8 cellular contexts compared by ENCODE assay signal in the genomic region with DNA sequence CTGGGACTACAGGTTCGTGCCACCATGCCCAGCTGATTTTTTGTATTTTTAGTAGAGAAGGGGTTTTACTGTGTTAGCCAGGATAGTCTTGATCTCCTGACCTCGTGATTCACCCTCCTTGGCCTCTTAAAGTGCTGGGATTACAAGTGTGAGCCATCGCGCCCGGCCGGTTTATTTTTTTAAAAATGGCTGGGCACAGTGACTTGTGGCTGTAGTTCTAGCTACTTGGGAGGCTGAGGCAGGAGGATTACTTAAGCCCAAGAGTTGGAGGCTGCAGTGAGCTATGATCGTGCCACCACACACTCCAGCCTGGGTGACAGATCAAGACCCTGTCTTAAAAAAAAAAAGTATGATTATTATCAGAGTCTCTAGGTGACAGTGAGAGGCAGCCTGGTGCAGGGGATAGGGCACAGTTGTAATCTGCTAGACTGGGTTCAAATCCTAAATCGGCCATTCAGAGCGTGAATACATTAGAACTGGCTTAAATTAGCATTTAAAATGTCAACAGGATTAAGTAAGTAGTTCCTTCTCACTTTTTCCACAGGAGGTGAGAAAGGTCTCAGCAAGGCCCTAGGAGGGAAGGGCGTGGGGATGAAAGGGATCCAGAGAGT. TPM values are rescaled to one million over a fixed set of nuclear protein-coding genes. Genes with fewer than 3 reads are reported as not detected.
DNase-seq lines count a peak whose midpoint lies in the region; ATAC-seq, FAIRE-seq and TF ChIP-seq lines count a peak whose summit lies in the region.

No MANE protein-coding gene starts in this region.

- no peak overlapping the region; the same call in 1 of the 2 replicates for H3K27ac ChIP-seq in H1 (ENCODE audit: low read depth, low read length)
- H3K27ac ChIP-seq in pancreas: peak overlapping the region; percentile 72 to 94 (median 87)

- no peaks in the 10 kb centered on the region for H3K79me2 ChIP-seq in H1 (ENCODE audit: control insufficient read depth in 1 of 2, insufficient read depth in 2 of 2, low read length in 2 of 2)

- intact Hi-C loops in pancreas (cut with DNase I): no loop called here

- no peak for TF ChIP-seq CTCF in H1 (IDR thresholded peaks at IDR 0.05; ENCODE audit: control extremely low read depth in 1 of 3, insufficient read depth in 1 of 3, low read depth in 1 of 3, low read length in 3 of 3)
- no peak for TF ChIP-seq CTCF in pancreas (IDR thresholded peaks at IDR 0.05)

- no peak for ATAC-seq in pancreas

- POLR2A ChIA-PET in H1 (lab: Charles Lee; ENCODE audit: partially characterized antibody): no interaction called here
- POLR2A ChIA-PET in HEK293T (lab: Yijun Ruan, JAX): interaction anchor here (1.0 to 1.9 kb wide), 11 partner anchors 8 to 487 kb away, joined by 3 to 19 read pairs (median 5); no protein-coding TSS in a partner anchor

- H2AK5ac ChIP-seq in H1 (ENCODE audit: low read depth, low read length): no peak overlapping the region

- peak; percentile 34 for DNase-seq in MV-4-11 (lab: John Stamatoyannopoulos, UW)
- DNase-seq in H1 (ENCODE audit: low read depth in 1 of 2, low spot score in 2 of 2): no peak
- no peak for DNase-seq in pancreas
- DNase-seq in HEK293T (ENCODE audit: extremely low spot score): no peak
- no peak for DNase-seq in glomerular visceral epithelial cell (ENCODE audit: extremely low spot score)
- DNase-seq in DMS153 treated with DMSO at 0.1 percent for 48 hours (lab: John Stamatoyannopoulos, UW; ENCODE audit: unreplicated experiment): no peak
- no peak for DNase-seq in activated CD8-positive, alpha-beta memory T cell treated with anti-CD3 and anti-CD28 coated beads, Interleukin-2, amount 50 U/mL, for 4 hours

- 0 out of 2 replicates have a peak overlapping the region, but pooled peaks have one; percentile 63 for H4K8ac ChIP-seq in H1 (ENCODE audit: extremely low read depth, insufficient read depth, low read length)

- H4K20me1 ChIP-seq in H1 (replicated peaks in 1 of 2; ENCODE audit: control insufficient read depth in 1 of 2, insufficient read depth in 2 of 2, low read length in 2 of 2): no peaks in the 10 kb centered on the region

- FAIRE-seq in H1 (lab: Jason Lieb, UNC) (no peak), pancreas (lab: Jason Lieb, UNC) (no peak)

- peak overlapping the region; percentile 35 for H2BK120ac ChIP-seq in H1 (replicated peaks; ENCODE audit: low read depth, low read length)

- H2AFZ ChIP-seq in H1 (ENCODE audit: low read length): peak overlapping the region; percentile 90

- H3K4me1 ChIP-seq in H1 (replicated peaks in 1 of 4; ENCODE audit: control insufficient read depth in 3 of 4, insufficient read depth in 4 of 4, low read length in 3 of 4) (peaks cover 0 to 3% (median 0%) of the 10 kb centered on the region in 4 experiments; a peak in 3 of 7 replicates), pancreas (peaks cover 13 to 29% (median 25%) of the 10 kb centered on the region in 3 donors)

- H3K36me3 ChIP-seq in H1 (ENCODE audit: control insufficient read depth in 2 of 4, insufficient read depth in 4 of 4, low read length in 3 of 4): no peaks in the 10 kb centered on the region
- no peaks in the 10 kb centered on the region for H3K36me3 ChIP-seq in pancreas

- H3K18ac ChIP-seq in H1 (ENCODE audit: extremely low read depth, low read length): no peak overlapping the region; the same call in 1 of the 2 replicates

- H3K4me2 ChIP-seq in H1 (ENCODE audit: insufficient read depth in 1 of 2, low read depth in 2 of 2, low read length in 2 of 2): peak overlapping the region; percentile 78 to 82

- no peaks in the 10 kb centered on the region for H3K79me1 ChIP-seq in H1 (ENCODE audit: low read depth, low read length)

- no peak overlapping the region for H2BK15ac ChIP-seq in H1 (ENCODE audit: low read length)

- H3K27me3 ChIP-seq in H1 (replicated peaks in 1 of 4; ENCODE audit: control insufficient read depth in 3 of 4, extremely low read depth in 1 of 4, insufficient read depth in 3 of 4, low read length in 3 of 4) (no peaks in the 10 kb centered on the region; a peak in 1 of 7 replicates), pancreas (no peaks in the 10 kb centered on the region)

- no peak for TF ChIP-seq RAD21 in H1 (IDR thresholded peaks at IDR 0.05 in 1 of 2, conservative IDR thresholded peaks at IDR 0.05 in 1 of 2; ENCODE audit: low read depth in 2 of 2, low read length in 2 of 2)

- H3K56ac ChIP-seq in H1 (replicated peaks; ENCODE audit: insufficient read length, low read depth, low read length): no peak overlapping the region

- peak overlapping the region; percentile 51; the same call in 1 of the 2 replicates for H2BK12ac ChIP-seq in H1 (ENCODE audit: low read depth, low read length)

- H3K9me3 ChIP-seq in H1 (ENCODE audit: insufficient read depth in 2 of 2, low read depth in 1 of 2, low read length in 1 of 2) (no peaks in the 10 kb centered on the region), pancreas (no peaks in the 10 kb centered on the region)

- peaks cover 2% of the 10 kb centered on the region; the same call in 1 of the 2 replicates for H3K23me2 ChIP-seq in H1 (ENCODE audit: low read depth, low read length)

- TF ChIP-seq EP300 in H1 (IDR thresholded peaks at IDR 0.05; ENCODE audit: borderline replicate concordance in 1 of 2, low read depth in 2 of 2, low read length in 2 of 2): no peak

- no peak overlapping the region for H3K4ac ChIP-seq in H1 (replicated peaks; ENCODE audit: insufficient read length, low read depth, low read length)

- TF ChIP-seq POLR2A in H1 (IDR thresholded peaks at IDR 0.05; ENCODE audit: control extremely low read depth in 1 of 2, low read depth in 2 of 2, low read length in 2 of 2): no peak

- no peak overlapping the region for H4K91ac ChIP-seq in H1 (replicated peaks; ENCODE audit: insufficient read length, low read length)

- H3K9ac ChIP-seq in H1 (replicated peaks in 1 of 4; ENCODE audit: extremely low read depth in 1 of 4, low read depth in 3 of 4, low read length in 3 of 4): no peak overlapping the region

- H3K23ac ChIP-seq in H1 (ENCODE audit: insufficient read length): no peak overlapping the region

- CTCF ChIA-PET in H1 (lab: Charles Lee; ENCODE audit: partially characterized antibody) (interaction anchor here (1.0 to 21.5 kb wide), 10 partner anchors 12 to 615 kb away, joined by 3 to 239 read pairs (median 3); no protein-coding TSS in a partner anchor), HEK293T (lab: Yijun Ruan, JAX) (interaction anchor here (0.6 to 3.3 kb wide), 5 partner anchors 8 to 656 kb away, joined by 3 to 33 read pairs (median 5); no protein-coding TSS in a partner anchor)

- H2BK5ac ChIP-seq in H1 (ENCODE audit: low read depth, low read length): no peak overlapping the region

- H3K14ac ChIP-seq in H1 (ENCODE audit: insufficient read length): no peak overlapping the region

- H2BK20ac ChIP-seq in H1 (ENCODE audit: low read length): no peak overlapping the region

- H3K4me3 ChIP-seq in GM08714 (ENCODE audit: low read length) (peak overlapping the region; percentile 86; the same call in 1 of the 2 replicates), H1 (ENCODE audit: extremely low read depth in 1 of 4, insufficient read depth in 2 of 4, low read depth in 3 of 4, low read length in 4 of 4) (peak overlapping the region; percentile 35 to 65 (median 44); a peak in 7 of 8 replicates), pancreas (peak overlapping the region in 3 of 4 donors; percentile 30 to 52 (median 44))

- H4K5ac ChIP-seq in H1 (ENCODE audit: insufficient read length, low read depth, low read length): no peak overlapping the region

- 82% methylated on average over 10 of the region's 10 CpGs; no CpG with 5 or more reads in 1 of the 2 experiments for WGBS in H1 (ENCODE audit: extremely low coverage in 1 of 2, insufficient coverage in 1 of 2, insufficient read length in 1 of 2, insufficient replicate concordance in 2 of 2, low coverage in 1 of 2, low lambda C conversion rate in 2 of 2, missing lambda C conversion rate in 1 of 2), 2 experiments
- WGBS in pancreas, 2 donors: 54 to 56% methylated on average over 10 of the region's 10 CpGs

TF ChIP-seq in H1, 55 proteins besides CTCF, POLR2A, EP300 and RAD21 (continues in another document):
- no peak for TF ChIP-seq SIRT6 (IDR thresholded peaks at IDR 0.05; ENCODE audit: low read length)
- TF ChIP-seq SUZ12 (IDR thresholded peaks at IDR 0.05; ENCODE audit: low read length): no peak
- no peak for TF ChIP-seq RBBP5 (IDR thresholded peaks at IDR 0.05; ENCODE audit: borderline replicate concordance, low read depth, low read length)
- no peak for TF ChIP-seq CHD1 (IDR thresholded peaks at IDR 0.05; ENCODE audit: low read depth, low read length)
- TF ChIP-seq SIN3A (conservative IDR thresholded peaks at IDR 0.05 in 1 of 2, IDR thresholded peaks at IDR 0.05 in 1 of 2; ENCODE audit: low read depth in 1 of 2, low read length in 2 of 2): no peak
- no peak for TF ChIP-seq NRF1 (IDR thresholded peaks at IDR 0.05; ENCODE audit: low read depth, low read length)
- no peak for TF ChIP-seq RXRA (IDR thresholded peaks at IDR 0.05; ENCODE audit: insufficient read depth, low read depth, low read length)

TF ChIP-seq in HEK293T, 16 proteins besides CTCF, POLR2A, EP300 and RAD21:
- TF ChIP-seq, protein P1, sequence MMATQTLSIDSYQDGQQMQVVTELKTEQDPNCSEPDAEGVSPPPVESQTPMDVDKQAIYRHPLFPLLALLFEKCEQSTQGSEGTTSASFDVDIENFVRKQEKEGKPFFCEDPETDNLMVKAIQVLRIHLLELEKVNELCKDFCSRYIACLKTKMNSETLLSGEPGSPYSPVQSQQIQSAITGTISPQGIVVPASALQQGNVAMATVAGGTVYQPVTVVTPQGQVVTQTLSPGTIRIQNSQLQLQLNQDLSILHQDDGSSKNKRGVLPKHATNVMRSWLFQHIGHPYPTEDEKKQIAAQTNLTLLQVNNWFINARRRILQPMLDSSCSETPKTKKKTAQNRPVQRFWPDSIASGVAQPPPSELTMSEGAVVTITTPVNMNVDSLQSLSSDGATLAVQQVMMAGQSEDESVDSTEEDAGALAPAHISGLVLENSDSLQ (IDR thresholded peaks at IDR 0.05): no peak
- TF ChIP-seq SP1 (IDR thresholded peaks at IDR 0.05) (no peak), LEF1 (IDR thresholded peaks at IDR 0.05; ENCODE audit: borderline replicate concordance) (no peak), TARDBP (IDR thresholded peaks at IDR 0.05) (no peak), L3MBTL2 (conservative IDR thresholded peaks at IDR 0.05) (no peak)

RNA-seq across cellular contexts. Expression of a gene that starts 0.4 kb away (rescaled TPM):
- 7.4 and 8.0 TPM in 2 replicates for total RNA-seq in H1 (2021; fragmentation: NEBNext Ultra II Directional; extraction: Animal tissue kit (Norgen Biotek cat#: 25700))
- polyA plus RNA-seq in H1 (2011; rRNA removed) (6.1 and 13.6 TPM in 2 replicates), pancreas (10 to 100 TPM; 52.8 to 60.8 TPM)
- polyA plus RNA-seq in H1 (2011; cell fraction: cytosol; rRNA removed): 7.5 TPM
- polyA plus RNA-seq in H1 (2011; cell fraction: nucleus; rRNA removed): 2.3 TPM
- 6.9 to 10.7 TPM (median 9.8 TPM) in 4 replicates for polyA plus RNA-seq in H1 (2012, experiment 1 of 2)
- 15.1 TPM for polyA plus RNA-seq in H1 (2012, experiment 2 of 2)
- 25.1 TPM for polyA plus RNA-seq in H1 (2013, experiment 1 of 2)
- polyA plus RNA-seq in H1 (2013, experiment 2 of 2): 29.6 TPM
- 2.4 and 2.6 TPM in 2 replicates for polyA minus RNA-seq in H1 (2011; rRNA and poly(A)+ RNA removed)
- polyA minus RNA-seq in H1 (2011; cell fraction: cytosol; rRNA and poly(A)+ RNA removed): 3.0 TPM
- polyA minus RNA-seq in H1 (2011; cell fraction: nucleus; rRNA and poly(A)+ RNA removed): 3.3 TPM
- total RNA-seq in pancreas: 10 to 100 TPM; 23.9 to 48.2 (median 30.4) TPM
